Comparison of ENCODE assay signal across 9 cellular contexts in the genomic region with DNA sequence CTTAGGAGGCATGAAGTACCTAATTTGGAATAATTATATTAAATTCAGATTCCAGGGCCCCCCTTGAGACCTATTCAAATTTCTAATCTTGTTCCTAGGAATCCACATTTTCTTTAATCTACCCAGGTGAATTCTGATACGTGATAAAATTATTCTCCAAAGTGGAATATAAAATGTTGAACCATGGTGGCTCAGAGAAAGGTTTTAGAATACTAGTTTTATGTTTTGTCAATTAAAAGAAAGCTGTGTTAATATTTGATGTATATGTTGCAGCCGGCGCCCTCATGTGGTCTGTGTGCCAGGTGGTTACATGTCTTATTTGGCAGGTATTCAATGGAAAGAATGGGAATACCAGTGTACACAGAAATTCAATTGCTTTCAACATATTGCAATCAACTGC.
DNase-seq lines count a peak whose midpoint lies in the region; ATAC-seq and TF ChIP-seq lines count a peak whose summit lies in the region.
"Had no signal": no experiment of that assay in that cellular context is flagged by ENCODE, and none has a peak within 500 bp of the region (broad histone marks: within the 10 kb centered on the region; RNA-seq: fewer than 3 reads in every experiment).

No MANE protein-coding gene starts in this region.

- TF ChIP-seq CTCF in MCF 10A (IDR thresholded peaks at IDR 0.05; ENCODE audit: unreplicated experiment) (peak; percentile 27), breast epithelium (IDR thresholded peaks at IDR 0.05) (no peak), OCI-LY3 (IDR thresholded peaks at IDR 0.05; ENCODE audit: low read depth, low read length) (peak; percentile 89), type B pancreatic cell (conservative IDR thresholded peaks at IDR 0.05) (peak; percentile 51)

- H3K9me3 Mint-ChIP-seq in MCF 10A (ENCODE audit: unreplicated experiment) (no peaks in the 10 kb centered on the region), type B pancreatic cell (no peaks in the 10 kb centered on the region)

- H3K36me3 ChIP-seq in breast epithelium (no peaks in the 10 kb centered on the region), OCI-LY3 (replicated peaks; ENCODE audit: low read depth, low read length) (no peaks in the 10 kb centered on the region)

- H3K36me3 Mint-ChIP-seq in MCF 10A (ENCODE audit: insufficient read depth, unreplicated experiment) (no peaks in the 10 kb centered on the region), type B pancreatic cell (no peaks in the 10 kb centered on the region)

- H3K79me2 ChIP-seq in OCI-LY3 (ENCODE audit: low read length), result no peaks in the 10 kb centered on the region

- no peak overlapping the region for H2AFZ ChIP-seq in OCI-LY3 (ENCODE audit: low read depth, low read length)

- peaks cover under 1% of the 10 kb centered on the region for H3K4me1 Mint-ChIP-seq in MCF 10A (ENCODE audit: insufficient read depth, unreplicated experiment)
- no peaks in the 10 kb centered on the region for H3K4me1 Mint-ChIP-seq in type B pancreatic cell (ENCODE audit: unreplicated experiment)

- H3K9ac ChIP-seq in OCI-LY3 (ENCODE audit: low read length), result no peak overlapping the region

- H3K27ac ChIP-seq in breast epithelium, result no peak overlapping the region
- H3K27ac ChIP-seq in OCI-LY3 (ENCODE audit: low read length), result no peak overlapping the region

- H3K4me3 Mint-ChIP-seq in MCF 10A (ENCODE audit: unreplicated experiment) (no peak overlapping the region), type B pancreatic cell (no peak overlapping the region)

- POLR2A ChIA-PET in MCF 10A (lab: Yijun Ruan, JAX), result interaction anchor here (1.3 to 1.4 kb wide), 2 partner anchors 157 to 176 kb away, joined by 3 read pairs; no protein-coding TSS in a partner anchor

- H3K9me3 ChIP-seq in breast epithelium, result no peaks in the 10 kb centered on the region
- no peaks in the 10 kb centered on the region for H3K9me3 ChIP-seq in OCI-LY3 (ENCODE audit: insufficient read depth, low read length)

- BruUV-seq in MCF 10A (replicated peaks; lab: Mats Ljungman, UMichigan), result no TSS peak

- no peak overlapping the region for H3K27ac Mint-ChIP-seq in MCF 10A (ENCODE audit: low read depth, unreplicated experiment)
- H3K27ac Mint-ChIP-seq in type B pancreatic cell, result no peak overlapping the region

- H3K27me3 Mint-ChIP-seq in MCF 10A (ENCODE audit: insufficient read depth, unreplicated experiment), result no peaks in the 10 kb centered on the region
- no peaks in the 10 kb centered on the region for H3K27me3 Mint-ChIP-seq in type B pancreatic cell

- no peaks in the 10 kb centered on the region for H3K4me1 ChIP-seq in breast epithelium
- no peaks in the 10 kb centered on the region for H3K4me1 ChIP-seq in OCI-LY3 (ENCODE audit: low read length)

- ATAC-seq in activated CD4-positive, CD25-positive, alpha-beta regulatory T cell treated with anti-CD3 and anti-CD28 coated beads, Interleukin-2, amount 50 U/mL, for 24 hours, result no peak
- no peak for ATAC-seq in GM21619 (IDR thresholded peaks at IDR 0.05; ENCODE audit: unreplicated experiment)

- H3K4me2 ChIP-seq in OCI-LY3 (ENCODE audit: low read length), result no peak overlapping the region

- 0 out of 2 replicates have a peak, but pooled peaks cover 5% of the 10 kb centered on the region for H4K20me1 ChIP-seq in OCI-LY3 (ENCODE audit: insufficient read depth, low read length)

- no peak overlapping the region for H3K4me3 ChIP-seq in breast epithelium
- H3K4me3 ChIP-seq in OCI-LY3 (ENCODE audit: low read length), result no peak overlapping the region

- intact Hi-C loops in MCF 10A (cut with micrococcal nuclease) (loop anchor here (1.0 to 10.0 kb wide), 3 partner anchors 133 to 489 kb away; partner anchors contain the start of gene PTPRG), breast epithelium (cut with DNase I; ENCODE audit: low total_unique reads) (no loop called here)

- CTCF ChIA-PET in MCF 10A (lab: Yijun Ruan, JAX), result interaction anchor here (0.6 to 8.4 kb wide), 27 partner anchors 8 to 1660 kb away, joined by 3 to 58 read pairs (median 3); no protein-coding TSS in a partner anchor

- peak; percentile 65 for DNase-seq in MCF 10A (ENCODE audit: unreplicated experiment)
- no peak for DNase-seq in breast epithelium (ENCODE audit: low spot score in 2 of 2)
- peak; percentile 23 for DNase-seq in fibroblast of gingiva (ENCODE audit: low read depth)
- DNase-seq in type B pancreatic cell (ENCODE audit: extremely low spot score, unreplicated experiment), result no peak
- DNase-seq in retina, result no peak
- DNase-seq: midbrain had no signal

- TF ChIP-seq POLR2A in breast epithelium (IDR thresholded peaks at IDR 0.05), result no peak

- H3K27me3 ChIP-seq in breast epithelium, result no peaks in the 10 kb centered on the region
- peaks cover 7% of the 10 kb centered on the region; the same call in 1 of the 2 replicates for H3K27me3 ChIP-seq in OCI-LY3 (ENCODE audit: low read depth, low read length)

Comparison
In these comparisons a context has a peak if more than half of its experiments do, and no peak if none do; other contexts are left out.
1. DNase-seq: peak in MCF 10A (single experiment) and fibroblast of gingiva (single experiment); none in breast epithelium (0 of 2), type B pancreatic cell (single experiment) and retina (single experiment).
2. CTCF ChIP-seq: peak in MCF 10A (single experiment), OCI-LY3 (single experiment) and type B pancreatic cell (single experiment); none in breast epithelium (0 of 3).